ENCODE assay signal across 1 cellular context in the genomic region with DNA sequence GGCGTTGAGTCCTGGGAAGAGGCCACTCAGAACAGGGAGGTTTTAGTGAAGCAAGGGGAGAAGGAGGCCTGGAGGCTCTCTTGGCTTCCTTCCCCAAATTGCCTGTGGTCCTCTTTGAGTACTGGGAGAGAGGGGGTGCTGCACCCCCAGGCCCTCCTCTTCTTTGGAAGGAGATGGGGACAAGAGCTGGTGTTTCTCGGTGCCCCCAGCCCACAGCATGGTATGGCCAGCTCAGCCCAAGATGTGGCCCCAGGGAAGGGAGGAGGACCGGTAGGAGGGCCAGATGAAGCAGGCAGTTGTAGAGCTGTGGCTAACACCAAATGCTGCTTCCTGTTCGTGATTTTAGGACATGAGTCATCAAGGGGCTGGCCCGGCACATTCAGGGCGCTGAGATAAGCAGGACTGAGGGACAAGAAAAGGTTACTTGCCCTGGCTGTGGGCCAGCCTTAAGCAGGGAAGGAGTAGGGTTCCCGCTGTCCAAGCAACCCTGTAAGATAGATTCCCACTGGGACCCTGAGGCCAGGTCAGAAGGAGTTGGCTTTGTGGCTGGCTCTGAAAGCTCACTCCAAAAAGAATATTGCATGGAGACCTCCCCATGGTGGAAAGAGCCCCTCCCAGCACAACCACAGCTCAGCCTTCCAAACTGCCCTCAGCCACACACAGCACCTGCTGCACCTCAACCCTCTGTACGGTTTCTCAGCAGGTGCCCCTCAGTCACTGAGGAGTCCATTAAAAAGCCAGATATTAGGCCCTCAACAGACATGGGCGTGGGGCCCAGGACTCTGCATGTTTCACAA.
TF ChIP-seq lines count a peak whose summit lies in the region.

No MANE protein-coding gene starts in this region.

TF ChIP-seq in K562, 482 proteins besides CTCF, POLR2A, EP300 and RAD21 (continued from another document and continues in another):
- TF ChIP-seq, protein P1, sequence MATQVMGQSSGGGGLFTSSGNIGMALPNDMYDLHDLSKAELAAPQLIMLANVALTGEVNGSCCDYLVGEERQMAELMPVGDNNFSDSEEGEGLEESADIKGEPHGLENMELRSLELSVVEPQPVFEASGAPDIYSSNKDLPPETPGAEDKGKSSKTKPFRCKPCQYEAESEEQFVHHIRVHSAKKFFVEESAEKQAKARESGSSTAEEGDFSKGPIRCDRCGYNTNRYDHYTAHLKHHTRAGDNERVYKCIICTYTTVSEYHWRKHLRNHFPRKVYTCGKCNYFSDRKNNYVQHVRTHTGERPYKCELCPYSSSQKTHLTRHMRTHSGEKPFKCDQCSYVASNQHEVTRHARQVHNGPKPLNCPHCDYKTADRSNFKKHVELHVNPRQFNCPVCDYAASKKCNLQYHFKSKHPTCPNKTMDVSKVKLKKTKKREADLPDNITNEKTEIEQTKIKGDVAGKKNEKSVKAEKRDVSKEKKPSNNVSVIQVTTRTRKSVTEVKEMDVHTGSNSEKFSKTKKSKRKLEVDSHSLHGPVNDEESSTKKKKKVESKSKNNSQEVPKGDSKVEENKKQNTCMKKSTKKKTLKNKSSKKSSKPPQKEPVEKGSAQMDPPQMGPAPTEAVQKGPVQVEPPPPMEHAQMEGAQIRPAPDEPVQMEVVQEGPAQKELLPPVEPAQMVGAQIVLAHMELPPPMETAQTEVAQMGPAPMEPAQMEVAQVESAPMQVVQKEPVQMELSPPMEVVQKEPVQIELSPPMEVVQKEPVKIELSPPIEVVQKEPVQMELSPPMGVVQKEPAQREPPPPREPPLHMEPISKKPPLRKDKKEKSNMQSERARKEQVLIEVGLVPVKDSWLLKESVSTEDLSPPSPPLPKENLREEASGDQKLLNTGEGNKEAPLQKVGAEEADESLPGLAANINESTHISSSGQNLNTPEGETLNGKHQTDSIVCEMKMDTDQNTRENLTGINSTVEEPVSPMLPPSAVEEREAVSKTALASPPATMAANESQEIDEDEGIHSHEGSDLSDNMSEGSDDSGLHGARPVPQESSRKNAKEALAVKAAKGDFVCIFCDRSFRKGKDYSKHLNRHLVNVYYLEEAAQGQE (CRISPR knock-in tag; IDR thresholded peaks at IDR 0.05; ENCODE audit: low read depth), result no peak
- TF ChIP-seq EHMT2 (IDR thresholded peaks at IDR 0.05) (peak; percentile 78; the same call in 1 of the 2 replicates), SIN3B (IDR thresholded peaks at IDR 0.05; ENCODE audit: low read depth) (no peak), ZC3H8 (IDR thresholded peaks at IDR 0.05) (no peak), KHSRP (IDR thresholded peaks at IDR 0.05) (no peak), ZNF584 (CRISPR knock-in tag; IDR thresholded peaks at IDR 0.05; ENCODE audit: low read depth) (no peak), ZNF24 (IDR thresholded peaks at IDR 0.05) (peak; percentile 74), SRSF7 (optimal IDR thresholded peaks at IDR 0.05; ENCODE audit: low read depth, low read length) (no peak), MTF1 (CRISPR knock-in tag; IDR thresholded peaks at IDR 0.05; ENCODE audit: borderline replicate concordance) (no peak), GTF2A2 (tag; IDR thresholded peaks at IDR 0.05) (no peak), MYBL2 (IDR thresholded peaks at IDR 0.05; ENCODE audit: low read depth) (no peak), MYBL2 (CRISPR knock-in tag; IDR thresholded peaks at IDR 0.05; ENCODE audit: borderline replicate concordance) (no peak), IRF2 (CRISPR knock-in tag; IDR thresholded peaks at IDR 0.05) (no peak), ZNF197 (CRISPR knock-in tag; IDR thresholded peaks at IDR 0.05; ENCODE audit: low read depth) (no peak), HNRNPK (IDR thresholded peaks at IDR 0.05; ENCODE audit: low read depth, low read length, poor library complexity, severe bottlenecking) (no peak), LEF1 (IDR thresholded peaks at IDR 0.05) (peak; percentile 87; the same call in 1 of the 2 replicates), ETV5 (CRISPR knock-in tag; IDR thresholded peaks at IDR 0.05; ENCODE audit: low read depth) (peak; percentile 96), CHD4 (IDR thresholded peaks at IDR 0.05; ENCODE audit: insufficient read depth, insufficient replicate concordance, low read depth, low read length, poor library complexity, severe bottlenecking) (peak; percentile 83), ERF (CRISPR knock-in tag; IDR thresholded peaks at IDR 0.05) (no peak), SMARCC2 (IDR thresholded peaks at IDR 0.05; ENCODE audit: low read depth) (peak; percentile 89), HIVEP1 (CRISPR knock-in tag; IDR thresholded peaks at IDR 0.05) (0 out of 2 replicates have a peak, but pooled peaks have one; percentile 14), PHF20 (IDR thresholded peaks at IDR 0.05; ENCODE audit: partially characterized antibody) (no peak), PTRF (tag; IDR thresholded peaks at IDR 0.05) (no peak), POLR2G (IDR thresholded peaks at IDR 0.05; ENCODE audit: low read depth, low read length) (no peak), ZNF212 (CRISPR knock-in tag; IDR thresholded peaks at IDR 0.05) (no peak), SP1 (CRISPR knock-in tag; IDR thresholded peaks at IDR 0.05) (peak; percentile 69)
- TF ChIP-seq, protein P2, sequence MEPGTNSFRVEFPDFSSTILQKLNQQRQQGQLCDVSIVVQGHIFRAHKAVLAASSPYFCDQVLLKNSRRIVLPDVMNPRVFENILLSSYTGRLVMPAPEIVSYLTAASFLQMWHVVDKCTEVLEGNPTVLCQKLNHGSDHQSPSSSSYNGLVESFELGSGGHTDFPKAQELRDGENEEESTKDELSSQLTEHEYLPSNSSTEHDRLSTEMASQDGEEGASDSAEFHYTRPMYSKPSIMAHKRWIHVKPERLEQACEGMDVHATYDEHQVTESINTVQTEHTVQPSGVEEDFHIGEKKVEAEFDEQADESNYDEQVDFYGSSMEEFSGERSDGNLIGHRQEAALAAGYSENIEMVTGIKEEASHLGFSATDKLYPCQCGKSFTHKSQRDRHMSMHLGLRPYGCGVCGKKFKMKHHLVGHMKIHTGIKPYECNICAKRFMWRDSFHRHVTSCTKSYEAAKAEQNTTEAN (CRISPR knock-in tag; IDR thresholded peaks at IDR 0.05), result peak; percentile 82
- TF ChIP-seq, protein P3, sequence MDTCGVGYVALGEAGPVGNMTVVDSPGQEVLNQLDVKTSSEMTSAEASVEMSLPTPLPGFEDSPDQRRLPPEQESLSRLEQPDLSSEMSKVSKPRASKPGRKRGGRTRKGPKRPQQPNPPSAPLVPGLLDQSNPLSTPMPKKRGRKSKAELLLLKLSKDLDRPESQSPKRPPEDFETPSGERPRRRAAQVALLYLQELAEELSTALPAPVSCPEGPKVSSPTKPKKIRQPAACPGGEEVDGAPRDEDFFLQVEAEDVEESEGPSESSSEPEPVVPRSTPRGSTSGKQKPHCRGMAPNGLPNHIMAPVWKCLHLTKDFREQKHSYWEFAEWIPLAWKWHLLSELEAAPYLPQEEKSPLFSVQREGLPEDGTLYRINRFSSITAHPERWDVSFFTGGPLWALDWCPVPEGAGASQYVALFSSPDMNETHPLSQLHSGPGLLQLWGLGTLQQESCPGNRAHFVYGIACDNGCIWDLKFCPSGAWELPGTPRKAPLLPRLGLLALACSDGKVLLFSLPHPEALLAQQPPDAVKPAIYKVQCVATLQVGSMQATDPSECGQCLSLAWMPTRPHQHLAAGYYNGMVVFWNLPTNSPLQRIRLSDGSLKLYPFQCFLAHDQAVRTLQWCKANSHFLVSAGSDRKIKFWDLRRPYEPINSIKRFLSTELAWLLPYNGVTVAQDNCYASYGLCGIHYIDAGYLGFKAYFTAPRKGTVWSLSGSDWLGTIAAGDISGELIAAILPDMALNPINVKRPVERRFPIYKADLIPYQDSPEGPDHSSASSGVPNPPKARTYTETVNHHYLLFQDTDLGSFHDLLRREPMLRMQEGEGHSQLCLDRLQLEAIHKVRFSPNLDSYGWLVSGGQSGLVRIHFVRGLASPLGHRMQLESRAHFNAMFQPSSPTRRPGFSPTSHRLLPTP (IDR thresholded peaks at IDR 0.05; ENCODE audit: borderline replicate concordance, extremely low read depth, insufficient read length), result no peak
- TF ChIP-seq, protein P4, sequence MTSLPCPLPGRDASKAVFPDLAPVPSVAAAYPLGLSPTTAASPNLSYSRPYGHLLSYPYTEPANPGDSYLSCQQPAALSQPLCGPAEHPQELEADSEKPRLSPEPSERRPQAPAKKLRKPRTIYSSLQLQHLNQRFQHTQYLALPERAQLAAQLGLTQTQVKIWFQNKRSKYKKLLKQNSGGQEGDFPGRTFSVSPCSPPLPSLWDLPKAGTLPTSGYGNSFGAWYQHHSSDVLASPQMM (CRISPR knock-in tag; IDR thresholded peaks at IDR 0.05), result no peak
- TF ChIP-seq, protein P5, sequence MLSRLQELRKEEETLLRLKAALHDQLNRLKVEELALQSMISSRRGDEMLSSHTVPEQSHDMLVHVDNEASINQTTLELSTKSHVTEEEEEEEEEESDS (CRISPR knock-in tag; IDR thresholded peaks at IDR 0.05), result no peak
- TF ChIP-seq, protein P6, sequence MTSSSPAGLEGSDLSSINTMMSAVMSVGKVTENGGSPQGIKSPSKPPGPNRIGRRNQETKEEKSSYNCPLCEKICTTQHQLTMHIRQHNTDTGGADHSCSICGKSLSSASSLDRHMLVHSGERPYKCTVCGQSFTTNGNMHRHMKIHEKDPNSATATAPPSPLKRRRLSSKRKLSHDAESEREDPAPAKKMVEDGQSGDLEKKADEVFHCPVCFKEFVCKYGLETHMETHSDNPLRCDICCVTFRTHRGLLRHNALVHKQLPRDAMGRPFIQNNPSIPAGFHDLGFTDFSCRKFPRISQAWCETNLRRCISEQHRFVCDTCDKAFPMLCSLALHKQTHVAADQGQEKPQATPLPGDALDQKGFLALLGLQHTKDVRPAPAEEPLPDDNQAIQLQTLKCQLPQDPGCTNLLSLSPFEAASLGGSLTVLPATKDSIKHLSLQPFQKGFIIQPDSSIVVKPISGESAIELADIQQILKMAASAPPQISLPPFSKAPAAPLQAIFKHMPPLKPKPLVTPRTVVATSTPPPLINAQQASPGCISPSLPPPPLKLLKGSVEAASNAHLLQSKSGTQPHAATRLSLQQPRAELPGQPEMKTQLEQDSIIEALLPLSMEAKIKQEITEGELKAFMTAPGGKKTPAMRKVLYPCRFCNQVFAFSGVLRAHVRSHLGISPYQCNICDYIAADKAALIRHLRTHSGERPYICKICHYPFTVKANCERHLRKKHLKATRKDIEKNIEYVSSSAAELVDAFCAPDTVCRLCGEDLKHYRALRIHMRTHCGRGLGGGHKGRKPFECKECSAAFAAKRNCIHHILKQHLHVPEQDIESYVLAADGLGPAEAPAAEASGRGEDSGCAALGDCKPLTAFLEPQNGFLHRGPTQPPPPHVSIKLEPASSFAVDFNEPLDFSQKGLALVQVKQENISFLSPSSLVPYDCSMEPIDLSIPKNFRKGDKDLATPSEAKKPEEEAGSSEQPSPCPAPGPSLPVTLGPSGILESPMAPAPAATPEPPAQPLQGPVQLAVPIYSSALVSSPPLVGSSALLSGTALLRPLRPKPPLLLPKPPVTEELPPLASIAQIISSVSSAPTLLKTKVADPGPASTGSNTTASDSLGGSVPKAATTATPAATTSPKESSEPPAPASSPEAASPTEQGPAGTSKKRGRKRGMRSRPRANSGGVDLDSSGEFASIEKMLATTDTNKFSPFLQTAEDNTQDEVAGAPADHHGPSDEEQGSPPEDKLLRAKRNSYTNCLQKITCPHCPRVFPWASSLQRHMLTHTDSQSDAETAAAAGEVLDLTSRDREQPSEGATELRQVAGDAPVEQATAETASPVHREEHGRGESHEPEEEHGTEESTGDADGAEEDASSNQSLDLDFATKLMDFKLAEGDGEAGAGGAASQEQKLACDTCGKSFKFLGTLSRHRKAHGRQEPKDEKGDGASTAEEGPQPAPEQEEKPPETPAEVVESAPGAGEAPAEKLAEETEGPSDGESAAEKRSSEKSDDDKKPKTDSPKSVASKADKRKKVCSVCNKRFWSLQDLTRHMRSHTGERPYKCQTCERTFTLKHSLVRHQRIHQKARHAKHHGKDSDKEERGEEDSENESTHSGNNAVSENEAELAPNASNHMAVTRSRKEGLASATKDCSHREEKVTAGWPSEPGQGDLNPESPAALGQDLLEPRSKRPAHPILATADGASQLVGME (CRISPR knock-in tag; IDR thresholded peaks at IDR 0.05), result no peak
- TF ChIP-seq, protein P7, sequence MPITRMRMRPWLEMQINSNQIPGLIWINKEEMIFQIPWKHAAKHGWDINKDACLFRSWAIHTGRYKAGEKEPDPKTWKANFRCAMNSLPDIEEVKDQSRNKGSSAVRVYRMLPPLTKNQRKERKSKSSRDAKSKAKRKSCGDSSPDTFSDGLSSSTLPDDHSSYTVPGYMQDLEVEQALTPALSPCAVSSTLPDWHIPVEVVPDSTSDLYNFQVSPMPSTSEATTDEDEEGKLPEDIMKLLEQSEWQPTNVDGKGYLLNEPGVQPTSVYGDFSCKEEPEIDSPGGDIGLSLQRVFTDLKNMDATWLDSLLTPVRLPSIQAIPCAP (CRISPR knock-in tag; IDR thresholded peaks at IDR 0.05; ENCODE audit: borderline replicate concordance), result no peak
- TF ChIP-seq, protein P8, sequence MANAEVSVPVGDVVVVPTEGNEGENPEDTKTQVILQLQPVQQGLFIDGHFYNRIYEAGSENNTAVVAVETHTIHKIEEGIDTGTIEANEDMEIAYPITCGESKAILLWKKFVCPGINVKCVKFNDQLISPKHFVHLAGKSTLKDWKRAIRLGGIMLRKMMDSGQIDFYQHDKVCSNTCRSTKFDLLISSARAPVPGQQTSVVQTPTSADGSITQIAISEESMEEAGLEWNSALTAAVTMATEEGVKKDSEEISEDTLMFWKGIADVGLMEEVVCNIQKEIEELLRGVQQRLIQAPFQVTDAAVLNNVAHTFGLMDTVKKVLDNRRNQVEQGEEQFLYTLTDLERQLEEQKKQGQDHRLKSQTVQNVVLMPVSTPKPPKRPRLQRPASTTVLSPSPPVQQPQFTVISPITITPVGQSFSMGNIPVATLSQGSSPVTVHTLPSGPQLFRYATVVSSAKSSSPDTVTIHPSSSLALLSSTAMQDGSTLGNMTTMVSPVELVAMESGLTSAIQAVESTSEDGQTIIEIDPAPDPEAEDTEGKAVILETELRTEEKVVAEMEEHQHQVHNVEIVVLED (CRISPR knock-in tag; IDR thresholded peaks at IDR 0.05), result no peak
- TF ChIP-seq, protein P9, sequence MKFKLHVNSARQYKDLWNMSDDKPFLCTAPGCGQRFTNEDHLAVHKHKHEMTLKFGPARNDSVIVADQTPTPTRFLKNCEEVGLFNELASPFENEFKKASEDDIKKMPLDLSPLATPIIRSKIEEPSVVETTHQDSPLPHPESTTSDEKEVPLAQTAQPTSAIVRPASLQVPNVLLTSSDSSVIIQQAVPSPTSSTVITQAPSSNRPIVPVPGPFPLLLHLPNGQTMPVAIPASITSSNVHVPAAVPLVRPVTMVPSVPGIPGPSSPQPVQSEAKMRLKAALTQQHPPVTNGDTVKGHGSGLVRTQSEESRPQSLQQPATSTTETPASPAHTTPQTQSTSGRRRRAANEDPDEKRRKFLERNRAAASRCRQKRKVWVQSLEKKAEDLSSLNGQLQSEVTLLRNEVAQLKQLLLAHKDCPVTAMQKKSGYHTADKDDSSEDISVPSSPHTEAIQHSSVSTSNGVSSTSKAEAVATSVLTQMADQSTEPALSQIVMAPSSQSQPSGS (CRISPR knock-in tag; IDR thresholded peaks at IDR 0.05), result no peak
